In the genomic region with DNA sequence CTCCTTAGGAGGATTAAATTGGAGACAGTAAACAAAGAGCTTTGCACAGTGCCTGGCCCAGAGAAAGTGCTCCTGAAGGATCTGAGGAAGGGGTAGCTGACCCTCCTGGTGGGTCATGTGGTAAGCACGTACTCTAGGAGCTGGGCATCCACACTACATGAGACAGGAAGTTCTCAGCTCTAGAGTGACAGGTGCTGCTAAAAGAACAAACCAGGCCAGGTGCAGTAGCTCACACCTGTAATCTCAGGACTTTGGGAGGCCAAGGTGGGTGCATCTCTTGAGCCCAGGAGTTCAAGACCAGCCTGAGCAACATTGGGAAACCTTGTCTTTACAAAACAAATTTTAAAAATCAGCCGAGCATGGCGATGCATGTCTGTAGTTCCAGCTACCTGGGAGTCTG, we compare ENCODE assay signal across 14 cellular contexts. TPM values are rescaled to one million over a fixed set of nuclear protein-coding genes. Genes with fewer than 3 reads are reported as not detected.
DNase-seq lines count a peak whose midpoint lies in the region; ATAC-seq and TF ChIP-seq lines count a peak whose summit lies in the region.
"Had no signal": no experiment of that assay in that cellular context is flagged by ENCODE, and none has a peak within 500 bp of the region (broad histone marks: within the 10 kb centered on the region; RNA-seq: fewer than 3 reads in every experiment).

No MANE protein-coding gene starts in this region.

- no peaks in the 10 kb centered on the region for H3K27me3 ChIP-seq in cardiac muscle cell
- no peaks in the 10 kb centered on the region for H3K27me3 ChIP-seq in body of pancreas
- no peaks in the 10 kb centered on the region for H3K27me3 ChIP-seq in gastrocnemius medialis

- ATAC-seq in Right ventricle myocardium inferior (no peak), body of pancreas (peak; percentile 10), gastrocnemius medialis (no peak)
- ATAC-seq in activated T-helper 17 cell treated with anti-CD3 and anti-CD28 coated beads, Interleukin-2, amount 50 U/mL, for 72 hours (replicated peaks), result no peak
- ATAC-seq: CD8-positive, alpha-beta T cell had no signal

- no peak for TF ChIP-seq CTCF in cardiac muscle cell (IDR thresholded peaks at IDR 0.05; ENCODE audit: low read depth, low read length)
- no peak for TF ChIP-seq CTCF in GM13976 (IDR thresholded peaks at IDR 0.05; ENCODE audit: borderline replicate concordance, control extremely low read depth, extremely low read depth, insufficient read depth, missing control alignments)
- no peak for TF ChIP-seq CTCF in body of pancreas (IDR thresholded peaks at IDR 0.05)
- no peak for TF ChIP-seq CTCF in gastrocnemius medialis (IDR thresholded peaks at IDR 0.05 in 4 of 5, conservative IDR thresholded peaks at IDR 0.05 in 1 of 5)

- no peak overlapping the region for H3K4me3 ChIP-seq in cardiac muscle cell
- no peak overlapping the region for H3K4me3 ChIP-seq in body of pancreas
- no peak overlapping the region for H3K4me3 ChIP-seq in gastrocnemius medialis
- H3K4me3 ChIP-seq: SK-N-MC had no signal

- H3K4me1 Mint-ChIP-seq in activated T-helper 17 cell treated with anti-CD3 and anti-CD28 coated beads, Interleukin-2, amount 50 U/mL, for 72 hours, result peaks cover 7% of the 10 kb centered on the region

- WGBS in body of pancreas, 2 donors, result 36% methylated on average over 3 of the region's 3 CpGs

- H3K36me3 Mint-ChIP-seq in activated T-helper 17 cell treated with anti-CD3 and anti-CD28 coated beads, Interleukin-2, amount 50 U/mL, for 72 hours (ENCODE audit: low read depth), result peaks cover 12% of the 10 kb centered on the region

- in situ Hi-C loops in GM13976 (cut with MboI; ENCODE audit: low sequenced_read_pairs, unreplicated experiment), result no loop called here
- in situ Hi-C loops in gastrocnemius medialis (cut with MboI; ENCODE audit: low sequenced_read_pairs in 4 of 4), result no loop called here

- H3K4me3 Mint-ChIP-seq in activated T-helper 17 cell treated with anti-CD3 and anti-CD28 coated beads, Interleukin-2, amount 50 U/mL, for 72 hours, result no peak overlapping the region
- H3K4me3 Mint-ChIP-seq: CD8-positive, alpha-beta T cell; H9 had no signal

- H3K36me3 ChIP-seq in cardiac muscle cell, result no peaks in the 10 kb centered on the region
- H3K36me3 ChIP-seq in body of pancreas (replicated peaks in 1 of 2; ENCODE audit: insufficient read depth in 1 of 2, low read depth in 2 of 2), result no peaks in the 10 kb centered on the region
- H3K36me3 ChIP-seq in gastrocnemius medialis, result no peaks in the 10 kb centered on the region

- H3K9me3 ChIP-seq in cardiac muscle cell (ENCODE audit: low read depth) (no peaks in the 10 kb centered on the region), body of pancreas (no peaks in the 10 kb centered on the region), gastrocnemius medialis (no peaks in the 10 kb centered on the region)

- DNase-seq in cardiac muscle cell (ENCODE audit: low read depth in 1 of 2, low spot score in 1 of 2) (no peak), Right ventricle myocardium inferior (ENCODE audit: missing footprints) (no peak), GM13976 (ENCODE audit: low spot score) (peak; percentile 10), body of pancreas (peak; percentile 48 to 70 (median 68)), gastrocnemius medialis (no peak), cerebellar cortex (ENCODE audit: low spot score) (no peak)
- DNase-seq: ACHN; CD8-positive, alpha-beta T cell; H9; NCI-H2081; NCI-H524 treated with DMSO at 0.1 percent for 48 hours; NK-92 treated with Interleukin-12 subunit alpha and Interleukin-12 subunit beta, amount 100 ng/mL, for 24 hours had no signal

- H3K27me3 Mint-ChIP-seq in activated T-helper 17 cell treated with anti-CD3 and anti-CD28 coated beads, Interleukin-2, amount 50 U/mL, for 72 hours, result no peaks in the 10 kb centered on the region

- H3K4me1 ChIP-seq in cardiac muscle cell (ENCODE audit: low read depth) (peaks cover 18% of the 10 kb centered on the region), body of pancreas (peaks cover 96% of the 10 kb centered on the region), gastrocnemius medialis (peaks cover 28 to 39% of the 10 kb centered on the region in 2 donors)

- no peak overlapping the region for H3K27ac Mint-ChIP-seq in activated T-helper 17 cell treated with anti-CD3 and anti-CD28 coated beads, Interleukin-2, amount 50 U/mL, for 72 hours
- H3K27ac Mint-ChIP-seq: CD8-positive, alpha-beta T cell had no signal

- intact Hi-C loops in Right ventricle myocardium inferior (cut with DNase I) (no loop called here), body of pancreas (cut with DNase I) (no loop called here), gastrocnemius medialis (cut with DNase I; ENCODE audit: low total_unique reads) (no loop called here)

- TF ChIP-seq POLR2A in body of pancreas (IDR thresholded peaks at IDR 0.05) (no peak), gastrocnemius medialis (IDR thresholded peaks at IDR 0.05) (no peak)

- H3K9me3 Mint-ChIP-seq in activated T-helper 17 cell treated with anti-CD3 and anti-CD28 coated beads, Interleukin-2, amount 50 U/mL, for 72 hours, result no peaks in the 10 kb centered on the region
- H3K9me3 Mint-ChIP-seq: CD8-positive, alpha-beta T cell; H9 had no signal

- H3K27ac ChIP-seq in cardiac muscle cell (peak overlapping the region; percentile 75), body of pancreas (peak overlapping the region; percentile 79 to 93 (median 92)), gastrocnemius medialis (peak overlapping the region; percentile 87 to 95 (median 92))
- H3K27ac ChIP-seq: SK-N-MC had no signal

RNA-seq across cellular contexts. Expression of a gene that starts 13.1 kb away (rescaled TPM):
- total RNA-seq in cardiac muscle cell (13.3 and 24.6 TPM in 2 replicates), Right ventricle myocardium inferior (6.4 TPM), body of pancreas (100 to 1,000 TPM in 1 of 2 donors, 10 to 100 TPM in 1; 87.7 to 128 TPM), gastrocnemius medialis (10 to 100 TPM in 3 of 4 donors, 1 to 10 TPM in 1; 7.4 to 35.1 (median 15.8) TPM)
- polyA plus RNA-seq in cardiac muscle cell, result 11.2 and 23.7 TPM in 2 replicates
- 10 to 100 TPM in 1 of 2 donors, 1 to 10 TPM in 1; 9.1 to 20.0 TPM for total RNA-seq in activated T-helper 17 cell treated with anti-CD3 and anti-CD28 coated beads, Interleukin-2, amount 50 U/mL, for 72 hours

RNA-seq across cellular contexts. Expression of a gene that starts 28.2 kb away (rescaled TPM):
- total RNA-seq in cardiac muscle cell, result 32.6 and 45.1 TPM in 2 replicates
- polyA plus RNA-seq in cardiac muscle cell, result 57.3 and 64.7 TPM in 2 replicates
- 58.1 TPM for total RNA-seq in Right ventricle myocardium inferior
- total RNA-seq in body of pancreas, result 10 to 100 TPM in 1 of 2 donors, 1 to 10 TPM in 1; 5.6 to 24.4 TPM
- total RNA-seq in gastrocnemius medialis, result 10 to 100 TPM; 45.4 to 61.7 (median 49.5) TPM
- 100 to 1,000 TPM in 1 of 2 donors, 10 to 100 TPM in 1; 56.4 to 125 TPM for total RNA-seq in activated T-helper 17 cell treated with anti-CD3 and anti-CD28 coated beads, Interleukin-2, amount 50 U/mL, for 72 hours

RNA-seq across cellular contexts. Expression of a gene that starts 35.0 kb away (rescaled TPM):
- total RNA-seq in cardiac muscle cell (0.11 TPM in 1 of 2 replicates, not detected in the other), Right ventricle myocardium inferior (not detected), body of pancreas (not detected), gastrocnemius medialis (10 to 100 TPM; 23.0 to 52.7 (median 43.4) TPM)
- polyA plus RNA-seq in cardiac muscle cell, result 0.47 and 0.89 TPM in 2 replicates
- not detected for total RNA-seq in activated T-helper 17 cell treated with anti-CD3 and anti-CD28 coated beads, Interleukin-2, amount 50 U/mL, for 72 hours
- total RNA-seq: CD8-positive, alpha-beta T cell; H9 had no signal

RNA-seq across cellular contexts. Expression of a gene that starts 42.0 kb away (rescaled TPM):
- total RNA-seq in cardiac muscle cell (0.09 and 0.11 TPM in 2 replicates), Right ventricle myocardium inferior (1.6 TPM), body of pancreas (1 to 10 TPM in 1 of 2 donors, under 1 TPM in 1; 0.99 to 3.4 TPM), gastrocnemius medialis (1 to 10 TPM in 1 of 4 donors, under 1 TPM in 3; 0.13 to 2.8 (median 0.77) TPM)
- polyA plus RNA-seq in cardiac muscle cell, result 0.61 and 1.3 TPM in 2 replicates
- total RNA-seq in activated T-helper 17 cell treated with anti-CD3 and anti-CD28 coated beads, Interleukin-2, amount 50 U/mL, for 72 hours, result under 1 TPM; 0.22 to 0.82 TPM

Comparison
In these comparisons a context has a peak if more than half of its experiments do, and no peak if none do; other contexts are left out.
1. DNase-seq: peak in GM13976 (single experiment) and body of pancreas (4 of 4); none in cardiac muscle cell (0 of 2), Right ventricle myocardium inferior (single experiment), gastrocnemius medialis (0 of 2) and cerebellar cortex (single experiment).
2. RNA of a gene that starts 35.0 kb away (total RNA-seq): 23.0 to 52.7 TPM in gastrocnemius medialis; 0.11 TPM in cardiac muscle cell, not detected in Right ventricle myocardium inferior (single experiment), not detected in body of pancreas and not detected in activated T-helper 17 cell treated with anti-CD3 and anti-CD28 coated beads, Interleukin-2, amount 50 U/mL, for 72 hours; every median in the first group is over 10 times any median in the second.
3. Peak in every context shown above with its lines, with median percentiles within 50 percentile points of each other: H3K27ac ChIP-seq.